In genomic region chr19:36668646-36669045, GRCh38 we compare ENCODE assay signal across 1 cellular context.
TF ChIP-seq lines count a peak whose summit lies in the region.

No MANE protein-coding gene starts in this region.

TF ChIP-seq in GM23338, 12 proteins besides CTCF, POLR2A, EP300 and RAD21:
- TF ChIP-seq STAT1 (IDR thresholded peaks at IDR 0.05; ENCODE audit: unreplicated experiment) (no peak), JUNB (IDR thresholded peaks at IDR 0.05; ENCODE audit: unreplicated experiment) (no peak), CREB1 (CRISPR knock-in tag; IDR thresholded peaks at IDR 0.05; ENCODE audit: low read depth) (no peak), ETS1 (IDR thresholded peaks at IDR 0.05) (no peak), EZH2phosphoT487 (IDR thresholded peaks at IDR 0.05; ENCODE audit: unreplicated experiment) (no peak), ZNF331 (CRISPR knock-in tag; IDR thresholded peaks at IDR 0.05; ENCODE audit: low read depth) (no peak)
TF ChIP-seq in GM23338: peak in this region for 0.
